ENCODE assay signal across 8 cellular contexts in genomic region chr11:47466701-47467250, GRCh38. TPM values are rescaled to one million over a fixed set of nuclear protein-coding genes. Genes with fewer than 3 reads are reported as not detected.
DNase-seq lines count a peak whose midpoint lies in the region; ATAC-seq and TF ChIP-seq lines count a peak whose summit lies in the region.

No MANE protein-coding gene starts in this region.

- H3K27me3 Mint-ChIP-seq in MCF 10A (ENCODE audit: insufficient read depth, unreplicated experiment): no peaks in the 10 kb centered on the region

- peaks cover 7% of the 10 kb centered on the region for H3K4me1 Mint-ChIP-seq in MCF 10A (ENCODE audit: insufficient read depth, unreplicated experiment)

- H3K4me3 ChIP-seq in mammary epithelial cell (replicated peaks in 1 of 3; ENCODE audit: insufficient read depth in 1 of 3, low read depth in 2 of 3, low read length in 3 of 3) (no peak overlapping the region), lower lobe of right lung (no peak overlapping the region), testis (no peak overlapping the region)

- H3K9me3 ChIP-seq in mammary epithelial cell (replicated peaks; ENCODE audit: insufficient read depth, low read length) (no peaks in the 10 kb centered on the region), lower lobe of right lung (no peaks in the 10 kb centered on the region), testis (no peaks in the 10 kb centered on the region)

- peaks cover 2% of the 10 kb centered on the region for H4K20me1 ChIP-seq in mammary epithelial cell (ENCODE audit: insufficient read depth, low read length)

- no peak overlapping the region for H2AFZ ChIP-seq in mammary epithelial cell (ENCODE audit: low read depth, low read length)

- BruUV-seq in MCF 10A (replicated peaks; lab: Mats Ljungman, UMichigan) (no TSS peak), mammary epithelial cell (replicated peaks; lab: Mats Ljungman, UMichigan) (no TSS peak)

- peak overlapping the region; percentile 77 for H3K27ac Mint-ChIP-seq in MCF 10A (ENCODE audit: low read depth, unreplicated experiment)

- intact Hi-C loops in MCF 10A (cut with micrococcal nuclease): loop anchor here (5.0 kb wide), 1 partner anchor 86 kb away; the partner anchor contains the start of gene CELF1
- intact Hi-C loops in mammary epithelial cell (cut with micrococcal nuclease): no loop called here
- intact Hi-C loops in lower lobe of right lung (cut with DNase I): no loop called here
- intact Hi-C loops in testis (cut with DNase I; ENCODE audit: low total_unique reads): no loop called here

- DNase-seq in MCF 10A (ENCODE audit: unreplicated experiment) (no peak), mammary epithelial cell (no peak), astrocyte of the hippocampus (ENCODE audit: low read depth, low spot score) (peak; percentile 67), lower lobe of right lung (no peak), testis (peak; percentile 54), AML-193 (lab: John Stamatoyannopoulos, UW) (no peak), NCI-H526 treated with DMSO at 0.1 percent for 48 hours (lab: John Stamatoyannopoulos, UW) (no peak), NCI-H187 treated with DMSO at 0.1 percent for 48 hours (lab: John Stamatoyannopoulos, UW) (no peak)

- dilution Hi-C loops in mammary epithelial cell (cut with HindIII; ENCODE audit: low sequenced_read_pairs): no loop called here

- H3K27ac ChIP-seq in mammary epithelial cell (ENCODE audit: insufficient read depth, low read depth, low read length): no peak overlapping the region
- H3K27ac ChIP-seq in lower lobe of right lung: peak overlapping the region; percentile 53
- H3K27ac ChIP-seq in testis: peak overlapping the region; percentile 42 to 64

- H3K36me3 ChIP-seq in mammary epithelial cell (ENCODE audit: insufficient read depth, low read length): peaks cover 20% of the 10 kb centered on the region
- H3K36me3 ChIP-seq in lower lobe of right lung: peaks cover 63% of the 10 kb centered on the region
- no peaks in the 10 kb centered on the region for H3K36me3 ChIP-seq in testis (ENCODE audit: low read depth, missing control alignments)

- POLR2A ChIA-PET in MCF 10A (lab: Yijun Ruan, JAX): interaction anchor here (1.1 to 1.8 kb wide), 3 partner anchors 58 to 85 kb away, joined by 3 to 5 read pairs (median 5); no protein-coding TSS in a partner anchor

- no peaks in the 10 kb centered on the region for H3K9me3 Mint-ChIP-seq in MCF 10A (ENCODE audit: unreplicated experiment)

- no peak for TF ChIP-seq POLR2A in testis (IDR thresholded peaks at IDR 0.05)

- 53% methylated on average over 4 of the region's 4 CpGs for WGBS in mammary epithelial cell (ENCODE audit: low coverage, missing lambda C conversion rate)
- WGBS in testis, 2 donors: 22 to 44% methylated on average over 4 of the region's 4 CpGs

- H3K9ac ChIP-seq in mammary epithelial cell (ENCODE audit: insufficient read depth, low read length): no peak overlapping the region

- H3K79me2 ChIP-seq in mammary epithelial cell (ENCODE audit: insufficient read depth, low read length): peaks cover 67% of the 10 kb centered on the region

- ATAC-seq in lower lobe of right lung: peak; percentile 20 to 30

- H3K4me2 ChIP-seq in mammary epithelial cell (ENCODE audit: insufficient read depth, low read depth, low read length): no peak overlapping the region

- H3K4me1 ChIP-seq in mammary epithelial cell (ENCODE audit: insufficient read depth, low read length) (no peaks in the 10 kb centered on the region), lower lobe of right lung (peaks cover 21% of the 10 kb centered on the region), testis (peaks cover 23% of the 10 kb centered on the region)

- H3K4me3 Mint-ChIP-seq in MCF 10A (ENCODE audit: unreplicated experiment): no peak overlapping the region

- CTCF ChIA-PET in MCF 10A (lab: Yijun Ruan, JAX) (interaction anchor here (0.5 to 0.8 kb wide), 2 partner anchors 17 to 72 kb away, joined by 3 to 4 read pairs; no protein-coding TSS in a partner anchor), mammary epithelial cell (lab: Charles Lee; ENCODE audit: low non-redundant PET) (no interaction called here)

- in situ Hi-C loops in mammary epithelial cell (cut with MboI; ENCODE audit: low sequenced_read_pairs in 2 of 2): no loop called here

- H3K36me3 Mint-ChIP-seq in MCF 10A (ENCODE audit: insufficient read depth, unreplicated experiment): peaks cover 76% of the 10 kb centered on the region

- TF ChIP-seq CTCF in MCF 10A (IDR thresholded peaks at IDR 0.05; ENCODE audit: unreplicated experiment) (no peak), mammary epithelial cell (conservative IDR thresholded peaks at IDR 0.05 in 1 of 2, IDR thresholded peaks at IDR 0.05 in 1 of 2; ENCODE audit: extremely low read depth in 1 of 2, insufficient read depth in 1 of 2, low read depth in 1 of 2, low read length in 2 of 2) (no peak), lower lobe of right lung (IDR thresholded peaks at IDR 0.05) (no peak), testis (IDR thresholded peaks at IDR 0.05) (no peak)

- H3K27me3 ChIP-seq in mammary epithelial cell (ENCODE audit: insufficient read depth, low read length): no peaks in the 10 kb centered on the region
- H3K27me3 ChIP-seq in lower lobe of right lung (ENCODE audit: low read depth): no peaks in the 10 kb centered on the region
- H3K27me3 ChIP-seq in testis: no peaks in the 10 kb centered on the region

RNA-seq across cellular contexts. Expression of gene RAPSN, which starts 17.8 kb away (rescaled TPM):
- total RNA-seq in MCF 10A (2022): 0.51 and 0.64 TPM in 2 replicates
- under 1 TPM; 0.17 to 0.99 TPM for total RNA-seq in mammary epithelial cell
- polyA plus RNA-seq in mammary epithelial cell: 0.05 TPM
- polyA minus RNA-seq in mammary epithelial cell: not detected
- total RNA-seq in lower lobe of right lung: 1.2 TPM
- under 1 TPM; 0.19 to 0.63 TPM for total RNA-seq in testis
- polyA plus RNA-seq in testis (ENCODE audit: insufficient read depth, low read depth, low replicate concordance): 0.65 TPM

RNA-seq across cellular contexts. Expression of gene PSMC3, which starts 40.5 kb away (rescaled TPM):
- total RNA-seq in MCF 10A (2022) (162 and 194 TPM in 2 replicates), mammary epithelial cell (100 to 1,000 TPM in 1 of 2 donors, 10 to 100 TPM in 1; 72.7 to 142 TPM), lower lobe of right lung (77.1 TPM), testis (100 to 1,000 TPM in 1 of 2 donors, 10 to 100 TPM in 1; 98.1 to 108 TPM)
- polyA plus RNA-seq in mammary epithelial cell (168 TPM), testis (ENCODE audit: insufficient read depth, low read depth, low replicate concordance) (228 TPM)
- polyA minus RNA-seq in mammary epithelial cell: 202 TPM

RNA-seq across cellular contexts. Expression of gene SLC39A13, which starts 58.4 kb away (rescaled TPM):
- total RNA-seq in MCF 10A (2022) (56.2 and 56.5 TPM in 2 replicates), mammary epithelial cell (10 to 100 TPM; 55.5 to 97.2 TPM), lower lobe of right lung (48.0 TPM), testis (10 to 100 TPM; 95.1 to 98.1 TPM)
- polyA plus RNA-seq in mammary epithelial cell (57.1 TPM), testis (ENCODE audit: insufficient read depth, low read depth, low replicate concordance) (99.2 TPM)
- polyA minus RNA-seq in mammary epithelial cell: 31.6 TPM

Comparison
In these comparisons a context has a peak if more than half of its experiments do, and no peak if none do; other contexts are left out.
1. DNase-seq: peak in astrocyte of the hippocampus (single experiment) and testis (single experiment); none in MCF 10A (single experiment), mammary epithelial cell (single experiment), lower lobe of right lung (single experiment), AML-193 (0 of 2), NCI-H526 treated with DMSO at 0.1 percent for 48 hours (single experiment) and NCI-H187 treated with DMSO at 0.1 percent for 48 hours (single experiment).